ENCODE assay signal across 9 cellular contexts in genomic region chr6:42368156-42368555, GRCh38.
DNase-seq lines count a peak whose midpoint lies in the region; ATAC-seq, FAIRE-seq and TF ChIP-seq lines count a peak whose summit lies in the region.
"Had no signal": no experiment of that assay in that cellular context is flagged by ENCODE, and none has a peak within 500 bp of the region (broad histone marks: within the 10 kb centered on the region; RNA-seq: fewer than 3 reads in every experiment).

No MANE protein-coding gene starts in this region.

- intact Hi-C loops in A673 (cut with micrococcal nuclease; ENCODE audit: unreplicated experiment), result no loop called here

- no peak for FAIRE-seq in astrocyte (lab: Jason Lieb, UNC)

- H4K20me1 ChIP-seq in astrocyte (ENCODE audit: insufficient read depth, low read length), result peaks cover 25% of the 10 kb centered on the region

- H3K4me1 Mint-ChIP-seq in T-helper 17 cell (peaks cover 58% of the 10 kb centered on the region), astrocyte (ENCODE audit: low read depth, unreplicated experiment) (peaks cover 9% of the 10 kb centered on the region)

- H3K27me3 Mint-ChIP-seq in T-helper 17 cell, result no peaks in the 10 kb centered on the region
- H3K27me3 Mint-ChIP-seq in astrocyte (ENCODE audit: low read depth, unreplicated experiment), result no peaks in the 10 kb centered on the region

- no peaks in the 10 kb centered on the region for H3K9me3 ChIP-seq in T-helper 17 cell (ENCODE audit: control insufficient read depth, low read length, poor library complexity, severe bottlenecking)
- H3K9me3 ChIP-seq in astrocyte (ENCODE audit: insufficient read depth, low read depth, low read length), result no peaks in the 10 kb centered on the region
- H3K9me3 ChIP-seq in A673 (ENCODE audit: low read depth, low read length, poor library complexity, severe bottlenecking), result no peaks in the 10 kb centered on the region

- H3K79me2 ChIP-seq in astrocyte (ENCODE audit: insufficient read depth, low read length), result peaks cover 27% of the 10 kb centered on the region

- H3K36me3 ChIP-seq in astrocyte (ENCODE audit: insufficient read depth, low read length) (no peaks in the 10 kb centered on the region), A673 (ENCODE audit: insufficient read depth, low read length, poor library complexity, severe bottlenecking) (no peaks in the 10 kb centered on the region)

- H3K4me3 Mint-ChIP-seq in T-helper 17 cell, result peak overlapping the region; percentile 87
- no peak overlapping the region for H3K4me3 Mint-ChIP-seq in astrocyte (ENCODE audit: unreplicated experiment)

- H3K4me2 ChIP-seq in astrocyte (ENCODE audit: low read length), result peak overlapping the region; percentile 67

- H3K27me3 ChIP-seq in astrocyte (ENCODE audit: insufficient read depth, low read length), result no peaks in the 10 kb centered on the region
- H3K27me3 ChIP-seq in A673 (replicated peaks; ENCODE audit: insufficient read depth, low read depth, low read length, poor library complexity), result no peaks in the 10 kb centered on the region

- H3K4me1 ChIP-seq in astrocyte (ENCODE audit: insufficient read depth, low read length) (peaks cover 13% of the 10 kb centered on the region), A673 (ENCODE audit: insufficient read depth, low read length, poor library complexity, severe bottlenecking) (no peaks in the 10 kb centered on the region)

- H3K9ac ChIP-seq in astrocyte (ENCODE audit: low read length), result peak overlapping the region; percentile 13

- TF ChIP-seq CTCF in astrocyte (IDR thresholded peaks at IDR 0.05; ENCODE audit: insufficient read depth, low read depth, low read length) (no peak), A673 (conservative IDR thresholded peaks at IDR 0.05; ENCODE audit: low read depth, low read length) (no peak)

- POLR2A ChIA-PET in A673 (lab: Charles Lee; ENCODE audit: low non-redundant PET), result no interaction called here

- H3K27ac Mint-ChIP-seq in T-helper 17 cell, result peak overlapping the region; percentile 95
- no peak overlapping the region for H3K27ac Mint-ChIP-seq in astrocyte (ENCODE audit: unreplicated experiment)

- ATAC-seq in GM21360 (IDR thresholded peaks at IDR 0.05; ENCODE audit: unreplicated experiment) (peak; percentile 39), T-helper 17 cell (peak; percentile 55), HG02840 (IDR thresholded peaks at IDR 0.05; ENCODE audit: low FRiP score, unreplicated experiment) (no peak)

- H3K9me3 Mint-ChIP-seq in astrocyte (ENCODE audit: unreplicated experiment), result peaks cover 5% of the 10 kb centered on the region

- H3K27ac ChIP-seq in astrocyte (ENCODE audit: low read depth, low read length), result no peak overlapping the region
- H3K27ac ChIP-seq in A673 (ENCODE audit: low read depth, low read length, poor library complexity, severe bottlenecking), result no peak overlapping the region

- H3K36me3 Mint-ChIP-seq in T-helper 17 cell (ENCODE audit: low read depth) (peaks cover 4% of the 10 kb centered on the region), astrocyte (ENCODE audit: low read depth, unreplicated experiment) (peaks cover 15% of the 10 kb centered on the region)

- DNase-seq in T-helper 17 cell (peak in 1 of 3 donors; percentile 42), astrocyte (ENCODE audit: low read depth) (no peak), A673 (ENCODE audit: low spot score) (no peak), T1000 (lab: John Stamatoyannopoulos, UW) (no peak), SW 1271 (lab: John Stamatoyannopoulos, UW) (no peak)
- peak; percentile 65 to 72 for DNase-seq in stimulated activated CD8-positive, alpha-beta memory T cell treated with anti-CD3 and anti-CD28 coated beads, Interleukin-15, amount 100 ng/mL, for 48 hours (ENCODE audit: low read depth in 2 of 2)

- no peak overlapping the region for H2AFZ ChIP-seq in astrocyte (ENCODE audit: low read depth, low read length)

- no peak overlapping the region for H3K4me3 ChIP-seq in astrocyte (ENCODE audit: insufficient read depth, low read depth, low read length)
- no peak overlapping the region for H3K4me3 ChIP-seq in A673 (ENCODE audit: low read depth, low read length, poor library complexity, severe bottlenecking)
- H3K4me3 ChIP-seq: lung had no signal

- BruUV-seq in A673 (replicated peaks; lab: Mats Ljungman, UMichigan), result no TSS peak

- CTCF ChIA-PET in A673 (lab: Charles Lee), result no interaction called here

Comparison
In these comparisons a context has a peak if more than half of its experiments do, and no peak if none do; other contexts are left out.
1. DNase-seq: peak in stimulated activated CD8-positive, alpha-beta memory T cell treated with anti-CD3 and anti-CD28 coated beads, Interleukin-15, amount 100 ng/mL, for 48 hours (2 of 2); none in astrocyte (single experiment), A673 (single experiment), T1000 (single experiment) and SW 1271 (0 of 2).